ENCODE assay signal across 8 cellular contexts in the genomic region with DNA sequence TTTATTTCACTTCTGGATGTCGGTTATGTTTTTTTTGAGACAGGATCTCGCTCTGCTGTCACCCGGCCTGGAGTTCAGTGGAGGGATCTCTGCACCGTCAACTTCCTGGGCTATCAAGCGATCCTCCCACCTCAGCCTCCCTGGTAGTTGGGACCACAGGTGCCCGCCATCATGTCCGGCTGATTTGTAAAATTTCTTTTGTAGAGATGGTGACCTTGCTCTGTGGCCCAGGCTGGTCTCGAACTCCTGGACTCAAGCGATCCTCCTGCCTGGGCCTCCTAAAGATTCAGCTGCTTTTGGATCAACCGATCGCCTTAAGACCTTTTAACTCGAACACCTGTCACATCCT. TPM values are rescaled to one million over a fixed set of nuclear protein-coding genes. Genes with fewer than 3 reads are reported as not detected.
DNase-seq lines count a peak whose midpoint lies in the region; ATAC-seq and TF ChIP-seq lines count a peak whose summit lies in the region.

No MANE protein-coding gene starts in this region.

- no peak for TF ChIP-seq CTCF in fibroblast of mammary gland (conservative IDR thresholded peaks at IDR 0.05; ENCODE audit: control insufficient read depth, insufficient read depth, low read depth, low read length)

- H3K36me3 Mint-ChIP-seq in activated naive CD4-positive, alpha-beta T cell treated with anti-CD3 and anti-CD28 coated beads for 36 hours (ENCODE audit: low read depth), result peaks cover 16% of the 10 kb centered on the region

- peaks cover 4% of the 10 kb centered on the region; the same call in 1 of the 2 replicates for H3K36me3 ChIP-seq in SJCRH30
- H3K36me3 ChIP-seq in rectal smooth muscle tissue (ENCODE audit: control insufficient read depth, insufficient read depth, low read length), result no peaks in the 10 kb centered on the region

- DNase-seq in activated naive CD4-positive, alpha-beta T cell treated with anti-CD3 and anti-CD28 coated beads for 36 hours, result no peak
- DNase-seq in activated naive CD4-positive, alpha-beta T cell treated with Interleukin-2 at 50 U/mL for 16 hours, result no peak
- DNase-seq in SJCRH30 (no peak), fibroblast of mammary gland (ENCODE audit: low read depth) (no peak), OCI-M2 (lab: John Stamatoyannopoulos, UW; ENCODE audit: unreplicated experiment) (no peak), DMS114 treated with DMSO at 0.1 percent for 48 hours (lab: John Stamatoyannopoulos, UW; ENCODE audit: unreplicated experiment) (no peak)

- H3K4me3 ChIP-seq in SJCRH30 (peak overlapping the region; percentile 85), fibroblast of mammary gland (ENCODE audit: control insufficient read depth, low read depth, low read length) (peak overlapping the region; percentile 82), rectal smooth muscle tissue (ENCODE audit: low read length) (peak overlapping the region; percentile 95)

- H3K27ac ChIP-seq in SJCRH30, result peak overlapping the region; percentile 66
- H3K27ac ChIP-seq in rectal smooth muscle tissue (ENCODE audit: low read depth, low read length), result peak overlapping the region; percentile 98

- peaks cover 15% of the 10 kb centered on the region for H3K9me3 Mint-ChIP-seq in activated naive CD4-positive, alpha-beta T cell treated with anti-CD3 and anti-CD28 coated beads for 36 hours

- intact Hi-C loops in activated naive CD4-positive, alpha-beta T cell treated with anti-CD3 and anti-CD28 coated beads for 36 hours (cut with micrococcal nuclease), result loop anchor here (1.0 to 2.0 kb wide), 9 partner anchors 58 to 867 kb away; a partner anchor contains a TSS

- H3K27ac Mint-ChIP-seq in activated naive CD4-positive, alpha-beta T cell treated with anti-CD3 and anti-CD28 coated beads for 36 hours, result peak overlapping the region; percentile 92

- ATAC-seq in HG03095 (IDR thresholded peaks at IDR 0.05; ENCODE audit: unreplicated experiment), result no peak

- H3K4me3 Mint-ChIP-seq in activated naive CD4-positive, alpha-beta T cell treated with anti-CD3 and anti-CD28 coated beads for 36 hours, result peak overlapping the region; percentile 92

- H3K9ac ChIP-seq in rectal smooth muscle tissue (ENCODE audit: low read length), result peak overlapping the region; percentile 87

- no peaks in the 10 kb centered on the region for H3K4me1 ChIP-seq in SJCRH30
- H3K4me1 ChIP-seq in rectal smooth muscle tissue (ENCODE audit: control insufficient read depth, insufficient read depth, low read length), result peaks cover 4% of the 10 kb centered on the region

- H3K27me3 ChIP-seq in SJCRH30 (no peaks in the 10 kb centered on the region), rectal smooth muscle tissue (ENCODE audit: control insufficient read depth, insufficient read depth, low read length) (no peaks in the 10 kb centered on the region)

- H3K27me3 Mint-ChIP-seq in activated naive CD4-positive, alpha-beta T cell treated with anti-CD3 and anti-CD28 coated beads for 36 hours (ENCODE audit: low read depth), result no peaks in the 10 kb centered on the region

- CTCF ChIA-PET in activated naive CD4-positive, alpha-beta T cell treated with anti-CD3 and anti-CD28 coated beads for 36 hours (lab: Charles Lee), result interaction anchor here (0.6 kb wide), 1 partner anchor 30 kb away, joined by 4 read pairs; no protein-coding TSS in a partner anchor

- H3K9me3 ChIP-seq in SJCRH30 (replicated peaks), result no peaks in the 10 kb centered on the region

- H3K4me1 Mint-ChIP-seq in activated naive CD4-positive, alpha-beta T cell treated with anti-CD3 and anti-CD28 coated beads for 36 hours (ENCODE audit: low read depth), result peaks cover 45% of the 10 kb centered on the region

RNA-seq across cellular contexts. Expression of a gene that starts 0.6 kb away (rescaled TPM):
- total RNA-seq in activated naive CD4-positive, alpha-beta T cell treated with anti-CD3 and anti-CD28 coated beads for 36 hours, result 10 to 100 TPM; 10.7 to 10.8 TPM
- total RNA-seq in SJCRH30 (2014; rRNA removed; shearing (Covaris generic)), result 24.7 and 26.7 TPM in 2 replicates
